In the genomic region with DNA sequence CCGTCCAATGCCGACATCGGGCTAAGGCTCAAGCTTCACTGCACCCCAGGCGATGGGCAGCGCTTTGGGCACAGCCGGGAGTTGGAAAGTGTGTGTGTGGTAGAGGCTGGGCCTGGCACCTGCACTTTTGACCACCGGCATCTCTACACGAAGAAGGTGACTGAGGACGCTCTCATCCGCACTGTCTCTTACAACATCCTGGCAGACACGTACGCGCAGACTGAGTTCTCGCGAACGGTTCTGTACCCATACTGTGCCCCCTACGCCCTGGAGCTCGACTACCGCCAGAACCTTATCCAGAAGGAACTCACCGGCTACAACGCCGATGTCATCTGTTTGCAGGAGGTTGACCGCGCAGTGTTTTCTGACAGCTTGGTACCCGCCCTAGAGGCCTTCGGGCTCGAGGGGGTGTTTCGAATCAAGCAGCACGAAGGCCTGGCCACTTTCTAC, we compare ENCODE assay signal across 8 cellular contexts. TPM values are rescaled to one million over a fixed set of nuclear protein-coding genes. Genes with fewer than 3 reads are reported as not detected.
DNase-seq lines count a peak whose midpoint lies in the region; ATAC-seq lines count a peak whose summit lies in the region.

No MANE protein-coding gene starts in this region.

- no peaks in the 10 kb centered on the region for H3K27me3 Mint-ChIP-seq in activated naive CD4-positive, alpha-beta T cell treated with anti-CD3 and anti-CD28 coated beads for 36 hours (ENCODE audit: low read depth)

- H3K27ac ChIP-seq in BLaER1 treated with 17β-estradiol and CSF1 and Interleukin-3, amounts not matched to agents 10 nM and 100 nM, result peak overlapping the region; percentile 89 to 97 (median 94)
- peak overlapping the region in 19 of 21 experiments; percentile 80 to 97 (median 94) for H3K27ac ChIP-seq in skin epidermis

- peaks cover 10 to 58% (median 53%) of the 10 kb centered on the region in 11 experiments; a peak in 19 of 22 replicates for H4K20me1 ChIP-seq in BLaER1 treated with 17β-estradiol and CSF1 and Interleukin-3, amounts not matched to agents 10 nM and 100 nM

- H3K4me3 Mint-ChIP-seq in activated naive CD4-positive, alpha-beta T cell treated with anti-CD3 and anti-CD28 coated beads for 36 hours, result peak overlapping the region; percentile 98

- peak overlapping the region; percentile 98 for H3K27ac Mint-ChIP-seq in activated naive CD4-positive, alpha-beta T cell treated with anti-CD3 and anti-CD28 coated beads for 36 hours

- peak; percentile 12 for ATAC-seq in GM21529 (IDR thresholded peaks at IDR 0.05; ENCODE audit: unreplicated experiment)
- no peak for ATAC-seq in HG03175 (IDR thresholded peaks at IDR 0.05; ENCODE audit: unreplicated experiment)

- peaks cover 42% of the 10 kb centered on the region for H3K4me1 Mint-ChIP-seq in activated naive CD4-positive, alpha-beta T cell treated with anti-CD3 and anti-CD28 coated beads for 36 hours (ENCODE audit: low read depth)

- H3K9ac ChIP-seq in BLaER1 treated with 17β-estradiol and CSF1 and Interleukin-3, amounts not matched to agents 10 nM and 100 nM, result peak overlapping the region; percentile 87 to 98 (median 96)

- H3K9me3 ChIP-seq in BLaER1 treated with 17β-estradiol and CSF1 and Interleukin-3, amounts not matched to agents 10 nM and 100 nM (replicated peaks in 1 of 11), result no peaks in the 10 kb centered on the region

- CTCF ChIA-PET in activated naive CD4-positive, alpha-beta T cell treated with anti-CD3 and anti-CD28 coated beads for 36 hours (lab: Charles Lee), result interaction anchor here (0.6 to 1.5 kb wide), 3 partner anchors 159 to 328 kb away, joined by 3 to 7 read pairs (median 4); no protein-coding TSS in a partner anchor

- H3K4me3 ChIP-seq in BLaER1 treated with 17β-estradiol and CSF1 and Interleukin-3, amounts not matched to agents 10 nM and 100 nM, result peak overlapping the region; percentile 83 to 97 (median 89)
- H3K4me3 ChIP-seq in skin epidermis, result peak overlapping the region; percentile 66 to 97 (median 79)

- no peaks in the 10 kb centered on the region for H3K27me3 ChIP-seq in BLaER1 treated with 17β-estradiol and CSF1 and Interleukin-3, amounts not matched to agents 10 nM and 100 nM

- peaks cover 24% of the 10 kb centered on the region for H3K36me3 Mint-ChIP-seq in activated naive CD4-positive, alpha-beta T cell treated with anti-CD3 and anti-CD28 coated beads for 36 hours (ENCODE audit: low read depth)

- H3K9me3 Mint-ChIP-seq in activated naive CD4-positive, alpha-beta T cell treated with anti-CD3 and anti-CD28 coated beads for 36 hours, result no peaks in the 10 kb centered on the region

- peak overlapping the region; percentile 86 to 100 (median 94) for H3K4me2 ChIP-seq in BLaER1 treated with 17β-estradiol and CSF1 and Interleukin-3, amounts not matched to agents 10 nM and 100 nM

- DNase-seq in OCI-M1 (lab: John Stamatoyannopoulos, UW) (peak; percentile 41), hepatic stellate cell (ENCODE audit: low spot score) (peak; percentile 54), ecto neural progenitor cell (ENCODE audit: low spot score) (no peak)
- DNase-seq in activated naive CD4-positive, alpha-beta T cell treated with anti-CD3 and anti-CD28 coated beads for 36 hours, result peak; percentile 59

- peaks cover 22 to 44% (median 35%) of the 10 kb centered on the region in 11 experiments; a peak in 21 of 22 replicates for H3K36me3 ChIP-seq in BLaER1 treated with 17β-estradiol and CSF1 and Interleukin-3, amounts not matched to agents 10 nM and 100 nM

- intact Hi-C loops in activated naive CD4-positive, alpha-beta T cell treated with anti-CD3 and anti-CD28 coated beads for 36 hours (cut with micrococcal nuclease), result loop anchor here (2.0 to 10.0 kb wide), 3 partner anchors 160 to 875 kb away; partner anchors contain the start of gene TASOR

- H3K4me1 ChIP-seq in BLaER1 treated with 17β-estradiol and CSF1 and Interleukin-3, amounts not matched to agents 10 nM and 100 nM, result peaks cover 27 to 51% (median 42%) of the 10 kb centered on the region in 10 experiments

RNA-seq across cellular contexts. Expression of gene PDE12, which starts 1.0 kb away (rescaled TPM):
- total RNA-seq in activated naive CD4-positive, alpha-beta T cell treated with anti-CD3 and anti-CD28 coated beads for 36 hours, result 10 to 100 TPM; 15.3 to 15.6 TPM

RNA-seq across cellular contexts. Expression of gene DNAH12, which starts 13.0 kb away (rescaled TPM):
- total RNA-seq in activated naive CD4-positive, alpha-beta T cell treated with anti-CD3 and anti-CD28 coated beads for 36 hours, result under 1 TPM in 1 of 2 experiments, not detected in 1; 0.05 TPM

RNA-seq across cellular contexts. Expression of gene ARF4, which starts 40.0 kb away (rescaled TPM):
- 10 to 100 TPM; 49.0 to 50.8 TPM for total RNA-seq in activated naive CD4-positive, alpha-beta T cell treated with anti-CD3 and anti-CD28 coated beads for 36 hours
